1 cellular context compared by ENCODE assay signal in the genomic region with DNA sequence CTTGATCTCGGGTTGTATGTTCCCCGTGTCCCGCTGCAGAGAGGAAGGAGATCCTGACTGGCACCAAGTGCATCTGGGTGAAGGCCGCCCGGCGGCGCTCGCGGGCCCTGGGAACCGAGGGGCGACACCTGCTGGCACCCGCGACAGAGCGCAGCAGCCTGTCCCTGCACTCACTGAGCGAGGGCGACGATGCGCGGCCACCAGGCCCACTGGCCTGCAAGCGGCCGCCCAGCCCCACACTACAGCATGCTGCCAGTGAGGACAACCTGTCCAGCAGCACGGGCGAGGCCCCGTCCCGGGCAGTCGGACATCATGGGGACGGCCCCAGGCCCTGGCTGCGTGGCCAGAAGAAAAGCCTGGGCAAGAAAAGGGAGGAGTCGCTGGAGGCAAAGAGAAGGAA.
TF ChIP-seq lines count a peak whose summit lies in the region.

No MANE protein-coding gene starts in this region.

TF ChIP-seq in K562, 482 proteins besides CTCF, POLR2A, EP300 and RAD21 (continued from another document):
- TF ChIP-seq CEBPB (tag; IDR thresholded peaks at IDR 0.05) (no peak), RCOR1 (IDR thresholded peaks at IDR 0.05; ENCODE audit: borderline replicate concordance in 1 of 2, low read depth in 2 of 2, low read length in 2 of 2) (peak in 1 of 2 experiments; percentile 57; a peak in 2 of 4 replicates), JUND (IDR thresholded peaks at IDR 0.05; ENCODE audit: borderline replicate concordance, low read depth, low read length) (peak; percentile 36; the same call in 1 of the 2 replicates), JUND (tag; IDR thresholded peaks at IDR 0.05; ENCODE audit: borderline replicate concordance, low read depth, low read length) (no peak), XRCC5 (IDR thresholded peaks at IDR 0.05; ENCODE audit: low read depth, low read length) (peak; percentile 66; the same call in 1 of the 2 replicates), ESRRA (IDR thresholded peaks at IDR 0.05; ENCODE audit: borderline replicate concordance, low read depth) (0 out of 2 replicates have a peak, but pooled peaks have one; percentile 17)
- TF ChIP-seq, protein P1, sequence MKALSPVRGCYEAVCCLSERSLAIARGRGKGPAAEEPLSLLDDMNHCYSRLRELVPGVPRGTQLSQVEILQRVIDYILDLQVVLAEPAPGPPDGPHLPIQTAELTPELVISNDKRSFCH (CRISPR knock-in tag; IDR thresholded peaks at IDR 0.05): no peak
- TF ChIP-seq, protein P1 (tag; IDR thresholded peaks at IDR 0.05): no peak
- TF ChIP-seq, protein P2, sequence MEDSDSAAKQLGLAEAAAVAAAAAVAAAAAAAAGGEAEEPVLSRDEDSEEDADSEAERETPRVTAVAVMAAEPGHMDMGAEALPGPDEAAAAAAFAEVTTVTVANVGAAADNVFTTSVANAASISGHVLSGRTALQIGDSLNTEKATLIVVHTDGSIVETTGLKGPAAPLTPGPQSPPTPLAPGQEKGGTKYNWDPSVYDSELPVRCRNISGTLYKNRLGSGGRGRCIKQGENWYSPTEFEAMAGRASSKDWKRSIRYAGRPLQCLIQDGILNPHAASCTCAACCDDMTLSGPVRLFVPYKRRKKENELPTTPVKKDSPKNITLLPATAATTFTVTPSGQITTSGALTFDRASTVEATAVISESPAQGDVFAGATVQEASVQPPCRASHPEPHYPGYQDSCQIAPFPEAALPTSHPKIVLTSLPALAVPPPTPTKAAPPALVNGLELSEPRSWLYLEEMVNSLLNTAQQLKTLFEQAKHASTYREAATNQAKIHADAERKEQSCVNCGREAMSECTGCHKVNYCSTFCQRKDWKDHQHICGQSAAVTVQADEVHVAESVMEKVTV (CRISPR knock-in tag; IDR thresholded peaks at IDR 0.05): peak; percentile 58
- TF ChIP-seq, protein P3, sequence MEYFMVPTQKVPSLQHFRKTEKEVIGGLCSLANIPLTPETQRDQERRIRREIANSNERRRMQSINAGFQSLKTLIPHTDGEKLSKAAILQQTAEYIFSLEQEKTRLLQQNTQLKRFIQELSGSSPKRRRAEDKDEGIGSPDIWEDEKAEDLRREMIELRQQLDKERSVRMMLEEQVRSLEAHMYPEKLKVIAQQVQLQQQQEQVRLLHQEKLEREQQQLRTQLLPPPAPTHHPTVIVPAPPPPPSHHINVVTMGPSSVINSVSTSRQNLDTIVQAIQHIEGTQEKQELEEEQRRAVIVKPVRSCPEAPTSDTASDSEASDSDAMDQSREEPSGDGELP (CRISPR knock-in tag; IDR thresholded peaks at IDR 0.05; ENCODE audit: borderline replicate concordance): peak; percentile 44; the same call in 1 of the 2 replicates
